Comparison of ENCODE assay signal across 2 cellular contexts in the genomic region with DNA sequence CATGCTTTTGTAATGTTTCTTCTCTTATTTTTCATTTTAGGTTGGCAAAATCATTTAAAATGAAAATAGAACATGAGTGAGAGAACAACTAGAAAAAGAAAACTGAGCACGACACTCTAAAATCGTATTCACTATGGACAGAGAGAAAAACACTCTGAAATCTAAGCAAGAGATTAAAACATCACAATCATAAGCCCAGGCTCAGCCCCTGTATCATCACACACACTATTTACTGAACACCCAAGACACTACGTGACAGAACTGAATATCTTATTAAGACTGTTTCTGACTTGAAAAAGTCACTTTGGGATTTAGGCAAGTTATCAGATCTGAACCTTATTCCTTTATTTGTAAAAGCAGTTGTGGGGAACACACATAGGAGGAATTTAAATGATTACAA.
TF ChIP-seq lines count a peak whose summit lies in the region.

No MANE protein-coding gene starts in this region.

TF ChIP-seq in GM23338, 12 proteins besides CTCF, POLR2A, EP300 and RAD21 (continues in another document):
- TF ChIP-seq, protein P1, sequence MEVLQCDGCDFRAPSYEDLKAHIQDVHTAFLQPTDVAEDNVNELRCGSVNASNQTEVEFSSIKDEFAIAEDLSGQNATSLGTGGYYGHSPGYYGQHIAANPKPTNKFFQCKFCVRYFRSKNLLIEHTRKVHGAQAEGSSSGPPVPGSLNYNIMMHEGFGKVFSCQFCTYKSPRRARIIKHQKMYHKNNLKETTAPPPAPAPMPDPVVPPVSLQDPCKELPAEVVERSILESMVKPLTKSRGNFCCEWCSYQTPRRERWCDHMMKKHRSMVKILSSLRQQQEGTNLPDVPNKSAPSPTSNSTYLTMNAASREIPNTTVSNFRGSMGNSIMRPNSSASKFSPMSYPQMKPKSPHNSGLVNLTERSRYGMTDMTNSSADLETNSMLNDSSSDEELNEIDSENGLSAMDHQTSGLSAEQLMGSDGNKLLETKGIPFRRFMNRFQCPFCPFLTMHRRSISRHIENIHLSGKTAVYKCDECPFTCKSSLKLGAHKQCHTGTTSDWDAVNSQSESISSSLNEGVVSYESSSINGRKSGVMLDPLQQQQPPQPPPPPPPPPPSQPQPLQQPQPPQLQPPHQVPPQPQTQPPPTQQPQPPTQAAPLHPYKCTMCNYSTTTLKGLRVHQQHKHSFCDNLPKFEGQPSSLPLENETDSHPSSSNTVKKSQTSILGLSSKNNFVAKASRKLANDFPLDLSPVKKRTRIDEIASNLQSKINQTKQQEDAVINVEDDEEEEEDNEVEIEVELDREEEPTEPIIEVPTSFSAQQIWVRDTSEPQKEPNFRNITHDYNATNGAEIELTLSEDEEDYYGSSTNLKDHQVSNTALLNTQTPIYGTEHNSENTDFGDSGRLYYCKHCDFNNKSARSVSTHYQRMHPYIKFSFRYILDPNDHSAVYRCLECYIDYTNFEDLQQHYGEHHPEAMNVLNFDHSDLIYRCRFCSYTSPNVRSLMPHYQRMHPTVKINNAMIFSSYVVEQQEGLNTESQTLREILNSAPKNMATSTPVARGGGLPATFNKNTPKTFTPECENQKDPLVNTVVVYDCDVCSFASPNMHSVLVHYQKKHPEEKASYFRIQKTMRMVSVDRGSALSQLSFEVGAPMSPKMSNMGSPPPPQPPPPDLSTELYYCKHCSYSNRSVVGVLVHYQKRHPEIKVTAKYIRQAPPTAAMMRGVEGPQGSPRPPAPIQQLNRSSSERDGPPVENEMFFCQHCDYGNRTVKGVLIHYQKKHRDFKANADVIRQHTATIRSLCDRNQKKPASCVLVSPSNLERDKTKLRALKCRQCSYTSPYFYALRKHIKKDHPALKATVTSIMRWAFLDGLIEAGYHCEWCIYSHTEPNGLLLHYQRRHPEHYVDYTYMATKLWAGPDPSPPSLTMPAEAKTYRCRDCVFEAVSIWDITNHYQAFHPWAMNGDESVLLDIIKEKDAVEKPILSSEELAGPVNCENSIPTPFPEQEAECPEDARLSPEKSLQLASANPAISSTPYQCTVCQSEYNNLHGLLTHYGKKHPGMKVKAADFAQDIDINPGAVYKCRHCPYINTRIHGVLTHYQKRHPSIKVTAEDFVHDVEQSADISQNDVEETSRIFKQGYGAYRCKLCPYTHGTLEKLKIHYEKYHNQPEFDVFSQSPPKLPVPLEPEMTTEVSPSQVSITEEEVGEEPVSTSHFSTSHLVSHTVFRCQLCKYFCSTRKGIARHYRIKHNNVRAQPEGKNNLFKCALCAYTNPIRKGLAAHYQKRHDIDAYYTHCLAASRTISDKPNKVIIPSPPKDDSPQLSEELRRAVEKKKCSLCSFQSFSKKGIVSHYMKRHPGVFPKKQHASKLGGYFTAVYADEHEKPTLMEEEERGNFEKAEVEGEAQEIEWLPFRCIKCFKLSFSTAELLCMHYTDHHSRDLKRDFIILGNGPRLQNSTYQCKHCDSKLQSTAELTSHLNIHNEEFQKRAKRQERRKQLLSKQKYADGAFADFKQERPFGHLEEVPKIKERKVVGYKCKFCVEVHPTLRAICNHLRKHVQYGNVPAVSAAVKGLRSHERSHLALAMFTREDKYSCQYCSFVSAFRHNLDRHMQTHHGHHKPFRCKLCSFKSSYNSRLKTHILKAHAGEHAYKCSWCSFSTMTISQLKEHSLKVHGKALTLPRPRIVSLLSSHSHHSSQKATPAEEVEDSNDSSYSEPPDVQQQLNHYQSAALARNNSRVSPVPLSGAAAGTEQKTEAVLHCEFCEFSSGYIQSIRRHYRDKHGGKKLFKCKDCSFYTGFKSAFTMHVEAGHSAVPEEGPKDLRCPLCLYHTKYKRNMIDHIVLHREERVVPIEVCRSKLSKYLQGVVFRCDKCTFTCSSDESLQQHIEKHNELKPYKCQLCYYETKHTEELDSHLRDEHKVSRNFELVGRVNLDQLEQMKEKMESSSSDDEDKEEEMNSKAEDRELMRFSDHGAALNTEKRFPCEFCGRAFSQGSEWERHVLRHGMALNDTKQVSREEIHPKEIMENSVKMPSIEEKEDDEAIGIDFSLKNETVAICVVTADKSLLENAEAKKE (CRISPR knock-in tag; IDR thresholded peaks at IDR 0.05) = no peak
- TF ChIP-seq, protein P2, sequence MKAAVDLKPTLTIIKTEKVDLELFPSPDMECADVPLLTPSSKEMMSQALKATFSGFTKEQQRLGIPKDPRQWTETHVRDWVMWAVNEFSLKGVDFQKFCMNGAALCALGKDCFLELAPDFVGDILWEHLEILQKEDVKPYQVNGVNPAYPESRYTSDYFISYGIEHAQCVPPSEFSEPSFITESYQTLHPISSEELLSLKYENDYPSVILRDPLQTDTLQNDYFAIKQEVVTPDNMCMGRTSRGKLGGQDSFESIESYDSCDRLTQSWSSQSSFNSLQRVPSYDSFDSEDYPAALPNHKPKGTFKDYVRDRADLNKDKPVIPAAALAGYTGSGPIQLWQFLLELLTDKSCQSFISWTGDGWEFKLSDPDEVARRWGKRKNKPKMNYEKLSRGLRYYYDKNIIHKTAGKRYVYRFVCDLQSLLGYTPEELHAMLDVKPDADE (IDR thresholded peaks at IDR 0.05) = no peak
- TF ChIP-seq EZH2 (IDR thresholded peaks at IDR 0.05; ENCODE audit: low read depth, unreplicated experiment) = no peak
- no peak for TF ChIP-seq JUNB (IDR thresholded peaks at IDR 0.05; ENCODE audit: unreplicated experiment)
- no peak for TF ChIP-seq CREB1 (CRISPR knock-in tag; IDR thresholded peaks at IDR 0.05; ENCODE audit: low read depth)
- TF ChIP-seq ZNF331 (CRISPR knock-in tag; IDR thresholded peaks at IDR 0.05; ENCODE audit: low read depth) = no peak
- TF ChIP-seq ZNF114 (CRISPR knock-in tag; IDR thresholded peaks at IDR 0.05) = no peak
- TF ChIP-seq EZH2phosphoT487 (IDR thresholded peaks at IDR 0.05; ENCODE audit: unreplicated experiment) = no peak
- no peak for TF ChIP-seq NANOG (IDR thresholded peaks at IDR 0.05; ENCODE audit: borderline replicate concordance)
- TF ChIP-seq STAT1 (IDR thresholded peaks at IDR 0.05; ENCODE audit: unreplicated experiment) = no peak

TF ChIP-seq in HepG2, 621 proteins besides CTCF, POLR2A, EP300 and RAD21 (continues in another document):
- TF ChIP-seq, protein P3, sequence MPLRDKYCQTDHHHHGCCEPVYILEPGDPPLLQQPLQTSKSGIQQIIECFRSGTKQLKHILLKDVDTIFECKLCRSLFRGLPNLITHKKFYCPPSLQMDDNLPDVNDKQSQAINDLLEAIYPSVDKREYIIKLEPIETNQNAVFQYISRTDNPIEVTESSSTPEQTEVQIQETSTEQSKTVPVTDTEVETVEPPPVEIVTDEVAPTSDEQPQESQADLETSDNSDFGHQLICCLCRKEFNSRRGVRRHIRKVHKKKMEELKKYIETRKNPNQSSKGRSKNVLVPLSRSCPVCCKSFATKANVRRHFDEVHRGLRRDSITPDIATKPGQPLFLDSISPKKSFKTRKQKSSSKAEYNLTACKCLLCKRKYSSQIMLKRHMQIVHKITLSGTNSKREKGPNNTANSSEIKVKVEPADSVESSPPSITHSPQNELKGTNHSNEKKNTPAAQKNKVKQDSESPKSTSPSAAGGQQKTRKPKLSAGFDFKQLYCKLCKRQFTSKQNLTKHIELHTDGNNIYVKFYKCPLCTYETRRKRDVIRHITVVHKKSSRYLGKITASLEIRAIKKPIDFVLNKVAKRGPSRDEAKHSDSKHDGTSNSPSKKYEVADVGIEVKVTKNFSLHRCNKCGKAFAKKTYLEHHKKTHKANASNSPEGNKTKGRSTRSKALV (CRISPR knock-in tag; IDR thresholded peaks at IDR 0.05) = no peak
- TF ChIP-seq PCBP1 (IDR thresholded peaks at IDR 0.05; ENCODE audit: borderline replicate concordance, low read depth, low read length) (no peak), ZNF136 (CRISPR knock-in tag; IDR thresholded peaks at IDR 0.05; ENCODE audit: low read depth) (no peak), STAT5B (CRISPR knock-in tag; IDR thresholded peaks at IDR 0.05) (no peak), NFKB2 (CRISPR knock-in tag; IDR thresholded peaks at IDR 0.05; ENCODE audit: borderline replicate concordance) (no peak), HOXA9 (CRISPR knock-in tag; IDR thresholded peaks at IDR 0.05; ENCODE audit: borderline replicate concordance) (no peak), ETV5 (CRISPR knock-in tag; IDR thresholded peaks at IDR 0.05; ENCODE audit: borderline replicate concordance) (no peak), ZNF616 (CRISPR knock-in tag; IDR thresholded peaks at IDR 0.05; ENCODE audit: low read depth) (no peak), ZNF652 (CRISPR knock-in tag; IDR thresholded peaks at IDR 0.05; ENCODE audit: borderline replicate concordance, low read depth) (no peak), ZNF230 (CRISPR knock-in tag; IDR thresholded peaks at IDR 0.05) (no peak), HDAC6 (IDR thresholded peaks at IDR 0.05; ENCODE audit: low read depth, low read length) (no peak), ZFYVE20 (CRISPR knock-in tag; IDR thresholded peaks at IDR 0.05; ENCODE audit: borderline replicate concordance, low read depth) (no peak)
- TF ChIP-seq, protein P4, sequence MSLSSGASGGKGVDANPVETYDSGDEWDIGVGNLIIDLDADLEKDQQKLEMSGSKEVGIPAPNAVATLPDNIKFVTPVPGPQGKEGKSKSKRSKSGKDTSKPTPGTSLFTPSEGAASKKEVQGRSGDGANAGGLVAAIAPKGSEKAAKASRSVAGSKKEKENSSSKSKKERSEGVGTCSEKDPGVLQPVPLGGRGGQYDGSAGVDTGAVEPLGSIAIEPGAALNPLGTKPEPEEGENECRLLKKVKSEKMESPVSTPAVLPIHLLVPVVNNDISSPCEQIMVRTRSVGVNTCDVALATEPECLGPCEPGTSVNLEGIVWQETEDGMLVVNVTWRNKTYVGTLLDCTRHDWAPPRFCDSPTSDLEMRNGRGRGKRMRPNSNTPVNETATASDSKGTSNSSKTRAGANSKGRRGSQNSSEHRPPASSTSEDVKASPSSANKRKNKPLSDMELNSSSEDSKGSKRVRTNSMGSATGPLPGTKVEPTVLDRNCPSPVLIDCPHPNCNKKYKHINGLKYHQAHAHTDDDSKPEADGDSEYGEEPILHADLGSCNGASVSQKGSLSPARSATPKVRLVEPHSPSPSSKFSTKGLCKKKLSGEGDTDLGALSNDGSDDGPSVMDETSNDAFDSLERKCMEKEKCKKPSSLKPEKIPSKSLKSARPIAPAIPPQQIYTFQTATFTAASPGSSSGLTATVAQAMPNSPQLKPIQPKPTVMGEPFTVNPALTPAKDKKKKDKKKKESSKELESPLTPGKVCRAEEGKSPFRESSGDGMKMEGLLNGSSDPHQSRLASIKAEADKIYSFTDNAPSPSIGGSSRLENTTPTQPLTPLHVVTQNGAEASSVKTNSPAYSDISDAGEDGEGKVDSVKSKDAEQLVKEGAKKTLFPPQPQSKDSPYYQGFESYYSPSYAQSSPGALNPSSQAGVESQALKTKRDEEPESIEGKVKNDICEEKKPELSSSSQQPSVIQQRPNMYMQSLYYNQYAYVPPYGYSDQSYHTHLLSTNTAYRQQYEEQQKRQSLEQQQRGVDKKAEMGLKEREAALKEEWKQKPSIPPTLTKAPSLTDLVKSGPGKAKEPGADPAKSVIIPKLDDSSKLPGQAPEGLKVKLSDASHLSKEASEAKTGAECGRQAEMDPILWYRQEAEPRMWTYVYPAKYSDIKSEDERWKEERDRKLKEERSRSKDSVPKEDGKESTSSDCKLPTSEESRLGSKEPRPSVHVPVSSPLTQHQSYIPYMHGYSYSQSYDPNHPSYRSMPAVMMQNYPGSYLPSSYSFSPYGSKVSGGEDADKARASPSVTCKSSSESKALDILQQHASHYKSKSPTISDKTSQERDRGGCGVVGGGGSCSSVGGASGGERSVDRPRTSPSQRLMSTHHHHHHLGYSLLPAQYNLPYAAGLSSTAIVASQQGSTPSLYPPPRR (CRISPR knock-in tag; IDR thresholded peaks at IDR 0.05; ENCODE audit: borderline replicate concordance) = no peak
- TF ChIP-seq, protein P5, sequence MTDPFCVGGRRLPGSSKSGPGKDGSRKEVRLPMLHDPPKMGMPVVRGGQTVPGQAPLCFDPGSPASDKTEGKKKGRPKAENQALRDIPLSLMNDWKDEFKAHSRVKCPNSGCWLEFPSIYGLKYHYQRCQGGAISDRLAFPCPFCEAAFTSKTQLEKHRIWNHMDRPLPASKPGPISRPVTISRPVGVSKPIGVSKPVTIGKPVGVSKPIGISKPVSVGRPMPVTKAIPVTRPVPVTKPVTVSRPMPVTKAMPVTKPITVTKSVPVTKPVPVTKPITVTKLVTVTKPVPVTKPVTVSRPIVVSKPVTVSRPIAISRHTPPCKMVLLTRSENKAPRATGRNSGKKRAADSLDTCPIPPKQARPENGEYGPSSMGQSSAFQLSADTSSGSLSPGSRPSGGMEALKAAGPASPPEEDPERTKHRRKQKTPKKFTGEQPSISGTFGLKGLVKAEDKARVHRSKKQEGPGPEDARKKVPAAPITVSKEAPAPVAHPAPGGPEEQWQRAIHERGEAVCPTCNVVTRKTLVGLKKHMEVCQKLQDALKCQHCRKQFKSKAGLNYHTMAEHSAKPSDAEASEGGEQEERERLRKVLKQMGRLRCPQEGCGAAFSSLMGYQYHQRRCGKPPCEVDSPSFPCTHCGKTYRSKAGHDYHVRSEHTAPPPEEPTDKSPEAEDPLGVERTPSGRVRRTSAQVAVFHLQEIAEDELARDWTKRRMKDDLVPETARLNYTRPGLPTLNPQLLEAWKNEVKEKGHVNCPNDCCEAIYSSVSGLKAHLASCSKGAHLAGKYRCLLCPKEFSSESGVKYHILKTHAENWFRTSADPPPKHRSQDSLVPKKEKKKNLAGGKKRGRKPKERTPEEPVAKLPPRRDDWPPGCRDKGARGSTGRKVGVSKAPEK (CRISPR knock-in tag; IDR thresholded peaks at IDR 0.05; ENCODE audit: borderline replicate concordance) = no peak
- TF ChIP-seq, protein P6, sequence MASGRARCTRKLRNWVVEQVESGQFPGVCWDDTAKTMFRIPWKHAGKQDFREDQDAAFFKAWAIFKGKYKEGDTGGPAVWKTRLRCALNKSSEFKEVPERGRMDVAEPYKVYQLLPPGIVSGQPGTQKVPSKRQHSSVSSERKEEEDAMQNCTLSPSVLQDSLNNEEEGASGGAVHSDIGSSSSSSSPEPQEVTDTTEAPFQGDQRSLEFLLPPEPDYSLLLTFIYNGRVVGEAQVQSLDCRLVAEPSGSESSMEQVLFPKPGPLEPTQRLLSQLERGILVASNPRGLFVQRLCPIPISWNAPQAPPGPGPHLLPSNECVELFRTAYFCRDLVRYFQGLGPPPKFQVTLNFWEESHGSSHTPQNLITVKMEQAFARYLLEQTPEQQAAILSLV (CRISPR knock-in tag; IDR thresholded peaks at IDR 0.05; ENCODE audit: borderline replicate concordance) = no peak
